25 cellular contexts compared by ENCODE assay signal in genomic region chr13:80052286-80052685, GRCh38.
"Had no signal": no experiment of that assay in that cellular context is flagged by ENCODE, and none has a peak within 500 bp of the region (broad histone marks: within the 10 kb centered on the region; RNA-seq: fewer than 3 reads in every experiment).

No MANE protein-coding gene starts in this region.

- DNase-seq: stimulated activated CD4-positive, alpha-beta T cell treated with anti-CD3 and anti-CD28 coated beads, Interleukin-2, amount 100 ng/mL, for 48 hours; stimulated activated CD4-positive, alpha-beta T cell treated with anti-CD3 and anti-CD28 coated beads, Interleukin-4, amount 100 ng/mL, for 1 hour; stimulated activated CD4-positive, alpha-beta T cell treated with anti-CD3 and anti-CD28 coated beads, Interleukin-4, amount 100 ng/mL, for 24 hours; stimulated activated CD8-positive, alpha-beta memory T cell treated with anti-CD3 and anti-CD28 coated beads, Interleukin-4, amount 100 ng/mL, for 48 hours; stimulated activated naive B cell treated with anti-CD40 and anti-IgM and Interleukin-4, amounts not matched to agents 10 μg/mL and 1 μg/mL and 100 μg/mL, for 72 hours; stimulated activated naive CD4-positive, alpha-beta T cell; stimulated activated naive CD4-positive, alpha-beta T cell treated with Interleukin-2 at 50 U/mL for 16 hours; stimulated activated naive CD8-positive, alpha-beta T cell treated with anti-CD3 and anti-CD28 coated beads, Interleukin-15, amount 100 ng/mL, for 72 hours; stimulated activated naive CD8-positive, alpha-beta T cell treated with anti-CD3 and anti-CD28 coated beads, Interleukin-15, Interleukin-2, amounts not matched to agents 100 U/mL and 50 U/mL, for 24 hours; stomach; testis; thyroid gland; tibial artery; transverse colon; trophoblast cell; upper lobe of left lung; upper lobe of right lung; uterus had no signal

- ATAC-seq: stimulated activated effector memory CD8-positive, alpha-beta T cell treated with anti-CD3 and anti-CD28 coated beads, Interleukin-12 subunit alpha, Interleukin-12 subunit beta, amount 100 ng/mL, for 72 hours; stimulated activated memory B cell treated with anti-CD40 and anti-IgM and Interleukin-4, amounts not matched to agents 10 μg/mL and 1 μg/mL and 100 μg/mL, for 72 hours; stimulated activated naive B cell treated with anti-CD40 and anti-IgM and Interleukin-4, amounts not matched to agents 10 μg/mL and 1 μg/mL and 100 μg/mL, for 72 hours; stimulated activated naive CD8-positive, alpha-beta T cell treated with anti-CD3 and anti-CD28 coated beads, Interleukin-15, amount 100 ng/mL, for 72 hours; stimulated activated naive CD8-positive, alpha-beta T cell treated with anti-CD3 and anti-CD28 coated beads, Interleukin-15, Interleukin-2, amounts not matched to agents 100 U/mL and 50 U/mL, for 24 hours; upper lobe of right lung had no signal

- H3K4me1 ChIP-seq: vagina had no signal

- H3K9me3 ChIP-seq: stomach, suprapubic skin, testis, thoracic aorta, thyroid gland, tibial artery, tibial nerve, transverse colon, upper lobe of left lung, upper lobe of right lung, uterus, vagina had no signal

- H3K4me3 ChIP-seq: stomach, suprapubic skin, testis, thoracic aorta, thyroid gland, tibial artery, tibial nerve, transverse colon, upper lobe of left lung, upper lobe of right lung, uterus, vagina had no signal

- FAIRE-seq: urothelium cell line had no signal

- H3K36me3 ChIP-seq: stomach, suprapubic skin, thoracic aorta, thyroid gland, tibial artery, tibial nerve, transverse colon, upper lobe of left lung, upper lobe of right lung, uterus, vagina had no signal

- H3K27ac ChIP-seq: stomach, suprapubic skin, testis, thoracic aorta, thyroid gland, tibial artery, tibial nerve, transverse colon, upper lobe of left lung, upper lobe of right lung, uterus, vagina had no signal

- H3K27me3 ChIP-seq: stomach, suprapubic skin, testis, thyroid gland, tibial artery, tibial nerve, transverse colon, upper lobe of left lung, upper lobe of right lung, uterus, vagina had no signal
